ENCODE assay signal across 1 cellular context in genomic region chr1:23777979-23778814, GRCh38.
TF ChIP-seq lines count a peak whose summit lies in the region.

Gene PITHD1, plus strand, starts transcription at chr1:23778418. Its CDS starts 98 bp downstream, at chr1:23778516.

TF ChIP-seq in HepG2, 621 proteins besides CTCF, POLR2A, EP300 and RAD21 (continued from another document and continues in another):
- no peak for TF ChIP-seq ZHX1 (CRISPR knock-in tag; IDR thresholded peaks at IDR 0.05; ENCODE audit: low read depth)
- TF ChIP-seq BATF2 (CRISPR knock-in tag; IDR thresholded peaks at IDR 0.05), result no peak
- TF ChIP-seq ZNF263 (CRISPR knock-in tag; IDR thresholded peaks at IDR 0.05), result peak; percentile 35
- TF ChIP-seq SMAD9 (CRISPR knock-in tag; IDR thresholded peaks at IDR 0.05), result no peak
- TF ChIP-seq AHDC1 (CRISPR knock-in tag; IDR thresholded peaks at IDR 0.05; ENCODE audit: borderline replicate concordance), result no peak
- TF ChIP-seq ZNF816 (CRISPR knock-in tag; IDR thresholded peaks at IDR 0.05; ENCODE audit: borderline replicate concordance), result no peak; the same call in 1 of the 2 replicates
- no peak for TF ChIP-seq ZFP36L2 (CRISPR knock-in tag; IDR thresholded peaks at IDR 0.05)
- peak; percentile 97; the same call in 1 of the 2 replicates for TF ChIP-seq ZNF446 (CRISPR knock-in tag; IDR thresholded peaks at IDR 0.05)
- no peak for TF ChIP-seq ZNF207 (IDR thresholded peaks at IDR 0.05; ENCODE audit: borderline replicate concordance)
- TF ChIP-seq ZNF644 (CRISPR knock-in tag; IDR thresholded peaks at IDR 0.05; ENCODE audit: low read depth), result no peak
- TF ChIP-seq KLF9 (CRISPR knock-in tag; IDR thresholded peaks at IDR 0.05; ENCODE audit: low read depth), result no peak
- TF ChIP-seq ZNF251 (CRISPR knock-in tag; IDR thresholded peaks at IDR 0.05), result no peak
- no peak; the same call in 1 of the 2 replicates for TF ChIP-seq ZNF639 (CRISPR knock-in tag; conservative IDR thresholded peaks at IDR 0.05)
- no peak for TF ChIP-seq ZNF362 (CRISPR knock-in tag; IDR thresholded peaks at IDR 0.05; ENCODE audit: borderline replicate concordance)
- peak; percentile 61 for TF ChIP-seq GABPA (IDR thresholded peaks at IDR 0.05; ENCODE audit: low read depth, low read length)
- TF ChIP-seq GABPA (CRISPR knock-in tag; IDR thresholded peaks at IDR 0.05; ENCODE audit: low read depth), result peak; percentile 88
- no peak for TF ChIP-seq ARID3A (IDR thresholded peaks at IDR 0.05; ENCODE audit: low read depth, low read length)
- no peak for TF ChIP-seq STAT6 (CRISPR knock-in tag; IDR thresholded peaks at IDR 0.05; ENCODE audit: borderline replicate concordance)
- TF ChIP-seq ZNF629 (CRISPR knock-in tag; conservative IDR thresholded peaks at IDR 0.05), result no peak
- no peak for TF ChIP-seq FOXK2 (IDR thresholded peaks at IDR 0.05)
- peak; percentile 8; the same call in 1 of the 2 replicates for TF ChIP-seq FOXA3 (CRISPR knock-in tag; IDR thresholded peaks at IDR 0.05)
- no peak for TF ChIP-seq PRPF4 (IDR thresholded peaks at IDR 0.05; ENCODE audit: low read depth, low read length, poor library complexity, severe bottlenecking)
- peak; percentile 84 for TF ChIP-seq ZNF687 (CRISPR knock-in tag; IDR thresholded peaks at IDR 0.05)
- peak; percentile 63; the same call in 1 of the 2 replicates for TF ChIP-seq ESRRA (CRISPR knock-in tag; IDR thresholded peaks at IDR 0.05; ENCODE audit: low read depth)
- TF ChIP-seq SOX13 (IDR thresholded peaks at IDR 0.05), result 0 out of 2 replicates have a peak, but pooled peaks have one; percentile 10
- 0 out of 4 replicates have a peak, but pooled peaks of 1 of the 2 experiments have one; percentile 20 for TF ChIP-seq SOX13 (CRISPR knock-in tag; conservative IDR thresholded peaks at IDR 0.05 in 1 of 2, IDR thresholded peaks at IDR 0.05 in 1 of 2)
- TF ChIP-seq ZNF24 (IDR thresholded peaks at IDR 0.05), result no peak
- no peak for TF ChIP-seq ZNF660 (CRISPR knock-in tag; IDR thresholded peaks at IDR 0.05; ENCODE audit: borderline replicate concordance, low read depth)
- peak; percentile 83 for TF ChIP-seq ARNT2 (CRISPR knock-in tag; IDR thresholded peaks at IDR 0.05; ENCODE audit: low read depth)
- peak; percentile 80 for TF ChIP-seq MAX (IDR thresholded peaks at IDR 0.05)
- TF ChIP-seq GLMP (CRISPR knock-in tag; IDR thresholded peaks at IDR 0.05; ENCODE audit: borderline replicate concordance), result no peak
- peak; percentile 63 for TF ChIP-seq IKZF4 (CRISPR knock-in tag; IDR thresholded peaks at IDR 0.05; ENCODE audit: borderline replicate concordance, low read depth, not compliant biosample characterization)
- TF ChIP-seq SCMH1 (CRISPR knock-in tag; IDR thresholded peaks at IDR 0.05; ENCODE audit: borderline replicate concordance), result no peak
- TF ChIP-seq KDM5B (CRISPR knock-in tag; IDR thresholded peaks at IDR 0.05; ENCODE audit: borderline replicate concordance), result peak; percentile 85; the same call in 1 of the 2 replicates
- 0 out of 2 replicates have a peak, but pooled peaks have one; percentile 44 for TF ChIP-seq ZSCAN12 (CRISPR knock-in tag; IDR thresholded peaks at IDR 0.05)
- TF ChIP-seq ZNF775 (CRISPR knock-in tag; IDR thresholded peaks at IDR 0.05; ENCODE audit: borderline replicate concordance), result no peak
- TF ChIP-seq SRSF9 (IDR thresholded peaks at IDR 0.05; ENCODE audit: borderline replicate concordance, insufficient read depth, low read depth, low read length, poor library complexity, severe bottlenecking), result no peak
